In genomic region chr5:160787247-160787646, GRCh38 we compare ENCODE assay signal across 7 cellular contexts.
DNase-seq lines count a peak whose midpoint lies in the region; ATAC-seq and TF ChIP-seq lines count a peak whose summit lies in the region.

No MANE protein-coding gene starts in this region.

- ATAC-seq in GM21717 (IDR thresholded peaks at IDR 0.05; ENCODE audit: unreplicated experiment) = peak; percentile 75

- CTCF ChIA-PET in GM10248 (lab: Yijun Ruan, JAX) = interaction anchor here (1.2 to 3.2 kb wide), 7 partner anchors 9 to 348 kb away, joined by 3 to 24 read pairs (median 5); no protein-coding TSS in a partner anchor

- no peaks in the 10 kb centered on the region for H3K27me3 ChIP-seq in brain microvascular endothelial cell (replicated peaks)

- H3K36me3 ChIP-seq in brain microvascular endothelial cell (replicated peaks) = no peaks in the 10 kb centered on the region

- no peak overlapping the region for H3K27ac ChIP-seq in brain microvascular endothelial cell

- POLR2A ChIA-PET in GM10248 (lab: Yijun Ruan, JAX) = no interaction called here

- DNase-seq in GM10248 (ENCODE audit: extremely low spot score) (no peak), RKO (ENCODE audit: low spot score) (peak; percentile 17), left kidney (ENCODE audit: low read depth, low spot score) (peak; percentile 60), pons (ENCODE audit: low spot score) (no peak), brain microvascular endothelial cell (no peak), NCI-H1694 (lab: John Stamatoyannopoulos, UW) (no peak)

- H3K4me3 ChIP-seq in brain microvascular endothelial cell (ENCODE audit: low read depth, low read length) = no peak overlapping the region

- TF ChIP-seq CTCF in GM10248 (IDR thresholded peaks at IDR 0.05; ENCODE audit: control extremely low read depth, extremely low read depth, low read depth, missing control alignments) (peak; percentile 41), brain microvascular endothelial cell (IDR thresholded peaks at IDR 0.05; ENCODE audit: low read depth, low read length, missing control alignments) (no peak)

- in situ Hi-C loops in brain microvascular endothelial cell (cut with HindIII; ENCODE audit: low pct_ligation_motif_present, low sequenced_read_pairs) = no loop called here

Comparison
In these comparisons a context has a peak if more than half of its experiments do, and no peak if none do; other contexts are left out.
1. DNase-seq: peak in RKO (single experiment) and left kidney (single experiment); none in GM10248 (single experiment), pons (single experiment), brain microvascular endothelial cell (single experiment) and NCI-H1694 (single experiment).